ENCODE assay signal across 8 cellular contexts in genomic region chr3:155871746-155872158, GRCh38. TPM values are rescaled to one million over a fixed set of nuclear protein-coding genes. Genes with fewer than 3 reads are reported as not detected.
DNase-seq lines count a peak whose midpoint lies in the region; ATAC-seq and TF ChIP-seq lines count a peak whose summit lies in the region.

No MANE protein-coding gene starts in this region.

- TF ChIP-seq CTCF in GM12875 (IDR thresholded peaks at IDR 0.05; ENCODE audit: borderline replicate concordance, insufficient read depth, low read depth, low read length) (no peak), Panc1 (IDR thresholded peaks at IDR 0.05) (no peak), fibroblast of lung (conservative IDR thresholded peaks at IDR 0.05 in 1 of 2, IDR thresholded peaks at IDR 0.05 in 1 of 2; ENCODE audit: low read depth in 1 of 2, low read length in 2 of 2) (no peak), prostate gland (IDR thresholded peaks at IDR 0.05) (no peak)

- no peaks in the 10 kb centered on the region for H4K20me1 ChIP-seq in GM23248 (ENCODE audit: insufficient read depth)
- H4K20me1 ChIP-seq in fibroblast of lung (ENCODE audit: control insufficient read depth, extremely low read depth, insufficient read depth, low read length), result no peaks in the 10 kb centered on the region

- in situ Hi-C loops in GM23248 (cut with MboI) (no loop called here), Panc1 (cut with HindIII; ENCODE audit: low pct_unique_long_range_greater_than_20kb, low sequenced_read_pairs) (no loop called here)

- CTCF ChIA-PET in Panc1 (lab: Charles Lee), result no interaction called here

- H3K9me2 ChIP-seq in GM23248 (ENCODE audit: insufficient read depth), result no peaks in the 10 kb centered on the region

- peaks cover 61% of the 10 kb centered on the region for H3K79me2 ChIP-seq in GM23248 (ENCODE audit: insufficient read depth)
- peaks cover 60% of the 10 kb centered on the region for H3K79me2 ChIP-seq in fibroblast of lung (ENCODE audit: control insufficient read depth, insufficient read depth, low read length)

- peaks cover 8% of the 10 kb centered on the region for H3K4me1 ChIP-seq in GM23248 (ENCODE audit: insufficient read depth)
- peaks cover 23% of the 10 kb centered on the region for H3K4me1 ChIP-seq in Panc1 (ENCODE audit: control insufficient read depth, insufficient read depth, low read length)
- peaks cover 3% of the 10 kb centered on the region for H3K4me1 ChIP-seq in fibroblast of lung (ENCODE audit: control insufficient read depth, extremely low read depth, insufficient read depth, low read length)
- no peaks in the 10 kb centered on the region for H3K4me1 ChIP-seq in prostate gland (replicated peaks)

- H2AFZ ChIP-seq in GM23248 (peak overlapping the region; percentile 85), fibroblast of lung (ENCODE audit: low read length) (peak overlapping the region; percentile 62)

- POLR2A ChIA-PET in Panc1 (lab: Charles Lee), result interaction anchor here (0.7 kb wide), 1 partner anchor 546 kb away, joined by 5 read pairs; no protein-coding TSS in a partner anchor

- H3K4me3 ChIP-seq in GM12875 (ENCODE audit: low read depth, low read length), result peak overlapping the region; percentile 100
- H3K4me3 ChIP-seq in GM23248, result peak overlapping the region; percentile 83
- H3K4me3 ChIP-seq in Panc1 (ENCODE audit: low read depth in 2 of 2, low read length in 2 of 2), result peak overlapping the region; percentile 76
- H3K4me3 ChIP-seq in fibroblast of lung (replicated peaks in 1 of 4; ENCODE audit: control extremely low read depth in 1 of 4, insufficient read depth in 1 of 4, low read depth in 3 of 4, low read length in 4 of 4), result peak overlapping the region; percentile 85 to 96 (median 87)
- peak overlapping the region; percentile 89 to 98 for H3K4me3 ChIP-seq in prostate gland

- peak overlapping the region; percentile 95 for H3K4me2 ChIP-seq in GM23248 (ENCODE audit: unreplicated experiment)
- H3K4me2 ChIP-seq in fibroblast of lung (ENCODE audit: extremely low read depth, insufficient read depth, low read length), result peak overlapping the region; percentile 94

- peaks cover 23% of the 10 kb centered on the region; the same call in 1 of the 2 replicates for H3F3A ChIP-seq in GM23248 (ENCODE audit: insufficient read depth)

- H3K27me3 ChIP-seq in GM23248 (replicated peaks; ENCODE audit: insufficient read depth), result no peaks in the 10 kb centered on the region
- H3K27me3 ChIP-seq in Panc1 (ENCODE audit: control insufficient read depth, insufficient read depth, low read length), result no peaks in the 10 kb centered on the region
- H3K27me3 ChIP-seq in fibroblast of lung (ENCODE audit: control insufficient read depth, insufficient read depth, low read length), result no peaks in the 10 kb centered on the region
- no peaks in the 10 kb centered on the region for H3K27me3 ChIP-seq in prostate gland (replicated peaks; ENCODE audit: insufficient read depth)

- no TSS peak for BruUV-seq in Panc1 (replicated peaks; lab: Mats Ljungman, UMichigan)

- ATAC-seq in Panc1 (no peak), HG02973 (IDR thresholded peaks at IDR 0.05; ENCODE audit: unreplicated experiment) (no peak)

- no peak for TF ChIP-seq POLR2A in prostate gland (IDR thresholded peaks at IDR 0.05)

- H3K36me3 ChIP-seq in GM23248 (ENCODE audit: low read depth) (no peaks in the 10 kb centered on the region), Panc1 (ENCODE audit: control insufficient read depth, insufficient read depth, low read length) (no peaks in the 10 kb centered on the region; the same call in 1 of the 2 replicates), fibroblast of lung (ENCODE audit: control insufficient read depth, insufficient read depth, low read length) (no peaks in the 10 kb centered on the region), prostate gland (no peaks in the 10 kb centered on the region)

- intact Hi-C loops in Panc1 (cut with micrococcal nuclease; ENCODE audit: unreplicated experiment) (no loop called here), prostate gland (cut with DNase I) (loop anchor here (5.0 kb wide), 1 partner anchor 64 kb away; the partner anchor contains the start of gene C3orf33)

- H3K27ac ChIP-seq in GM23248, result peak overlapping the region; percentile 84
- peak overlapping the region; percentile 86 for H3K27ac ChIP-seq in Panc1 (ENCODE audit: low read length)
- H3K27ac ChIP-seq in fibroblast of lung (ENCODE audit: insufficient read depth, low read length), result peak overlapping the region; percentile 84
- H3K27ac ChIP-seq in prostate gland, result peak overlapping the region; percentile 86 to 92

- no peaks in the 10 kb centered on the region for H3K9me3 ChIP-seq in GM23248 (ENCODE audit: low read depth)
- H3K9me3 ChIP-seq in Panc1 (ENCODE audit: control insufficient read depth, insufficient read depth, low read depth, low read length), result no peaks in the 10 kb centered on the region
- no peaks in the 10 kb centered on the region for H3K9me3 ChIP-seq in fibroblast of lung (ENCODE audit: control insufficient read depth, insufficient read depth, low read depth, low read length)
- no peaks in the 10 kb centered on the region for H3K9me3 ChIP-seq in prostate gland

- H3K9ac ChIP-seq in GM23248 (peak overlapping the region; percentile 92), fibroblast of lung (ENCODE audit: insufficient read depth, low read length) (peak overlapping the region; percentile 87)

- WGBS in GM23248 (ENCODE audit: low coverage in 1 of 2, low lambda C conversion rate in 2 of 2, missing lambda C conversion rate in 2 of 2), 2 experiments, result 0 to 1% methylated on average over 19 of the region's 19 CpGs
- under 1% methylated on average over 19 of the region's 19 CpGs for WGBS in prostate gland

- DNase-seq in GM23248, result no peak
- no peak for DNase-seq in Panc1 (ENCODE audit: low read depth, low spot score)
- peak; percentile 30 to 46 for DNase-seq in fibroblast of lung (ENCODE audit: low read depth in 2 of 2)
- no peak for DNase-seq in prostate gland (ENCODE audit: low spot score)
- no peak for DNase-seq in COLO829 (ENCODE audit: low spot score)
- no peak for DNase-seq in DMS53 (lab: John Stamatoyannopoulos, UW)

RNA-seq across cellular contexts. Expression of gene GMPS, which starts 1.3 kb away (rescaled TPM):
- total RNA-seq in GM23248 (2014; rRNA removed; shearing (Covaris generic)), result 49.0 and 71.7 TPM in 2 replicates
- 58.2 and 65.1 TPM in 2 replicates for polyA plus RNA-seq in GM23248 (2016; fragmentation: Nextera tagmentation; extraction: Ambion mirVana)
- 137 TPM for total RNA-seq in Panc1 (2021; ENCODE audit: unreplicated experiment)
- 59.2 TPM for polyA plus RNA-seq in Panc1 (2012; ENCODE audit: insufficient read length)
- total RNA-seq in fibroblast of lung, result 20.5 and 20.6 TPM in 2 replicates
- polyA plus RNA-seq in fibroblast of lung, result 93.3 and 99.9 TPM in 2 replicates
- 58.0 and 67.5 TPM in 2 replicates for polyA plus RNA-seq in fibroblast of lung (2012)
- polyA minus RNA-seq in fibroblast of lung (ENCODE audit: low replicate concordance), result 17.5 and 19.2 TPM in 2 replicates
- total RNA-seq in prostate gland, result 10 to 100 TPM; 24.7 to 51.0 TPM

RNA-seq across cellular contexts. Expression of gene SLC33A1, which starts 17.5 kb away (rescaled TPM):
- total RNA-seq in GM23248 (2014; rRNA removed; shearing (Covaris generic)), result 43.8 and 49.3 TPM in 2 replicates
- 23.3 and 24.9 TPM in 2 replicates for polyA plus RNA-seq in GM23248 (2016; fragmentation: Nextera tagmentation; extraction: Ambion mirVana)
- total RNA-seq in Panc1 (2021; ENCODE audit: unreplicated experiment), result 27.2 TPM
- polyA plus RNA-seq in Panc1 (2012; ENCODE audit: insufficient read length), result 13.7 TPM
- 21.5 and 28.2 TPM in 2 replicates for total RNA-seq in fibroblast of lung
- 18.0 and 22.7 TPM in 2 replicates for polyA plus RNA-seq in fibroblast of lung
- 13.5 and 16.9 TPM in 2 replicates for polyA plus RNA-seq in fibroblast of lung (2012)
- polyA minus RNA-seq in fibroblast of lung (ENCODE audit: low replicate concordance), result 15.6 and 16.6 TPM in 2 replicates
- 10 to 100 TPM; 43.4 to 43.9 TPM for total RNA-seq in prostate gland

Comparison
In these comparisons a context has a peak if more than half of its experiments do, and no peak if none do; other contexts are left out.
1. DNase-seq: peak in fibroblast of lung (2 of 2); none in GM23248 (single experiment), Panc1 (single experiment), prostate gland (single experiment), COLO829 (single experiment) and DMS53 (single experiment).
2. Peak in every context shown above with its lines, with median percentiles within 50 percentile points of each other: H3K4me3 ChIP-seq and H3K27ac ChIP-seq.